7 cellular contexts compared by ENCODE assay signal in genomic region chr19:42433503-42434260, GRCh38. TPM values are rescaled to one million over a fixed set of nuclear protein-coding genes. Genes with fewer than 3 reads are reported as not detected.
DNase-seq lines count a peak whose midpoint lies in the region; ATAC-seq and TF ChIP-seq lines count a peak whose summit lies in the region.

No MANE protein-coding gene starts in this region.

- no peak overlapping the region for H3K4me3 ChIP-seq in ectodermal cell (ENCODE audit: insufficient read depth, low read depth, low read length)

- 33% methylated on average over 8 of the region's 9 CpGs for WGBS in ectodermal cell, 2 experiments

- H3K9me3 ChIP-seq in ectodermal cell (ENCODE audit: control insufficient read depth, low read length) = no peaks in the 10 kb centered on the region

- DNase-seq in GM13976 (ENCODE audit: low spot score) = peak; percentile 65
- peak; percentile 39 for DNase-seq in NCI-H2107 (lab: John Stamatoyannopoulos, UW)
- peak; percentile 78 for DNase-seq in activated CD4-positive, alpha-beta T cell treated with anti-CD3 and anti-CD28 coated beads for 48 hours
- DNase-seq in memory B cell (ENCODE audit: low spot score in 2 of 2) = peak; percentile 48 to 55
- peak; percentile 45 to 46 for DNase-seq in stimulated activated CD8-positive, alpha-beta memory T cell treated with anti-CD3 and anti-CD28 coated beads, Interleukin-2, amount 100 ng/mL, for 48 hours (ENCODE audit: low read depth in 2 of 2)

- no peaks in the 10 kb centered on the region for H3K27me3 Mint-ChIP-seq in memory B cell

- H3K9me3 Mint-ChIP-seq in memory B cell = no peaks in the 10 kb centered on the region

- ATAC-seq in memory B cell (ENCODE audit: low read depth) (peak; percentile 75), GM21717 (IDR thresholded peaks at IDR 0.05; ENCODE audit: unreplicated experiment) (no peak)

- H3K36me3 Mint-ChIP-seq in memory B cell = no peaks in the 10 kb centered on the region

- H3K27me3 ChIP-seq in ectodermal cell (ENCODE audit: control insufficient read depth, insufficient read depth, low read length, poor library complexity, severe bottlenecking) = no peaks in the 10 kb centered on the region

- TF ChIP-seq CTCF in GM13976 (IDR thresholded peaks at IDR 0.05; ENCODE audit: borderline replicate concordance, control extremely low read depth, extremely low read depth, insufficient read depth, missing control alignments) = peak; percentile 73

- no peak overlapping the region for H3K4me3 Mint-ChIP-seq in memory B cell

- in situ Hi-C loops in GM13976 (cut with MboI; ENCODE audit: low sequenced_read_pairs, unreplicated experiment) = no loop called here

- H3K27ac ChIP-seq in ectodermal cell (ENCODE audit: insufficient read depth, low read depth, low read length, poor library complexity, severe bottlenecking) = peak overlapping the region; percentile 55

- H3K36me3 ChIP-seq in ectodermal cell (ENCODE audit: control insufficient read depth, insufficient read depth, low read length) = no peaks in the 10 kb centered on the region

- no peak overlapping the region for H3K27ac Mint-ChIP-seq in memory B cell

- peaks cover 5% of the 10 kb centered on the region for H3K4me1 ChIP-seq in ectodermal cell (ENCODE audit: control insufficient read depth, insufficient read depth, low read length)

- peaks cover 4% of the 10 kb centered on the region for H3K4me1 Mint-ChIP-seq in memory B cell

RNA-seq across cellular contexts. Expression of gene LIPE, which starts 6.5 kb away (rescaled TPM):
- polyA plus RNA-seq in ectodermal cell (2013, experiment 1 of 4) = 5.9 TPM
- 4.6 TPM for polyA plus RNA-seq in ectodermal cell (2013, experiment 2 of 4)
- 4.8 TPM for polyA plus RNA-seq in ectodermal cell (2013, experiment 3 of 4)
- polyA plus RNA-seq in ectodermal cell (2013, experiment 4 of 4) = 4.9 TPM

RNA-seq across cellular contexts. Expression of gene CXCL17, which starts 9.1 kb away (rescaled TPM):
- polyA plus RNA-seq in ectodermal cell (2013, experiment 1 of 4) = not detected
- not detected for polyA plus RNA-seq in ectodermal cell (2013, experiment 2 of 4)
- not detected for polyA plus RNA-seq in ectodermal cell (2013, experiment 3 of 4)
- not detected for polyA plus RNA-seq in ectodermal cell (2013, experiment 4 of 4)

RNA-seq across cellular contexts. Expression of gene CNFN, which starts 43.6 kb away (rescaled TPM):
- 17.8 TPM for polyA plus RNA-seq in ectodermal cell (2013, experiment 1 of 4)
- 18.7 TPM for polyA plus RNA-seq in ectodermal cell (2013, experiment 2 of 4)
- polyA plus RNA-seq in ectodermal cell (2013, experiment 3 of 4) = 26.4 TPM
- 27.5 TPM for polyA plus RNA-seq in ectodermal cell (2013, experiment 4 of 4)
